Comparison of ENCODE assay signal across 9 cellular contexts in genomic region chr16:24977673-24978065, GRCh38. TPM values are rescaled to one million over a fixed set of nuclear protein-coding genes. Genes with fewer than 3 reads are reported as not detected.
A peak's percentile ranks its signal among the peaks of the same experiment; 100 is the strongest.
DNase-seq lines count a peak whose midpoint lies in the region; ATAC-seq and TF ChIP-seq lines count a peak whose summit lies in the region.
"Had no signal": no experiment of that assay in that cellular context is flagged by ENCODE, and none has a peak within 500 bp of the region (broad histone marks: within the 10 kb centered on the region; RNA-seq: fewer than 3 reads in every experiment).

No MANE protein-coding gene starts in this region.

- no peaks in the 10 kb centered on the region for H3K9me3 Mint-ChIP-seq in GM23338
- H3K9me3 Mint-ChIP-seq in activated T-helper 17 cell treated with anti-CD3 and anti-CD28 coated beads, Interleukin-2, amount 50 U/mL, for 72 hours = no peaks in the 10 kb centered on the region

- H2AFZ ChIP-seq in GM23338 = no peak overlapping the region
- H2AFZ ChIP-seq in smooth muscle cell (ENCODE audit: low read depth) = no peak overlapping the region

- no peak overlapping the region for H3K4me3 Mint-ChIP-seq in GM23338
- H3K4me3 Mint-ChIP-seq in activated T-helper 17 cell treated with anti-CD3 and anti-CD28 coated beads, Interleukin-2, amount 50 U/mL, for 72 hours = no peak overlapping the region

- H3K27ac ChIP-seq in GM23338 (ENCODE audit: low read depth) (peak overlapping the region; percentile 71; the same call in 1 of the 2 replicates), right cardiac atrium (ENCODE audit: low read length) (peak overlapping the region; percentile 56), smooth muscle cell (ENCODE audit: low read depth) (peak overlapping the region; percentile 58)

- H3K4me1 ChIP-seq in GM23338 (ENCODE audit: insufficient read depth) (peaks cover 25% of the 10 kb centered on the region), right cardiac atrium (ENCODE audit: control insufficient read depth, insufficient read depth, low read length) (peaks cover 26% of the 10 kb centered on the region), smooth muscle cell (ENCODE audit: low read depth) (peaks cover 12% of the 10 kb centered on the region)

- intact Hi-C loops in right cardiac atrium (cut with DNase I) = loop anchor here in 1 of 4 donors (10.0 kb wide), 1 partner anchor 77 kb away; no protein-coding TSS in a partner anchor

- H3K27me3 ChIP-seq in GM23338 (ENCODE audit: insufficient read depth) (no peaks in the 10 kb centered on the region), right cardiac atrium (ENCODE audit: control insufficient read depth, insufficient read depth) (no peaks in the 10 kb centered on the region), smooth muscle cell (ENCODE audit: low read depth) (no peaks in the 10 kb centered on the region), H7 (ENCODE audit: control insufficient read depth, insufficient read depth, low read length) (no peaks in the 10 kb centered on the region)

- H3K9me3 ChIP-seq in right cardiac atrium (ENCODE audit: control insufficient read depth, low read length) = no peaks in the 10 kb centered on the region
- H3K9me3 ChIP-seq in smooth muscle cell (replicated peaks; ENCODE audit: low read depth) = no peaks in the 10 kb centered on the region

- H3K9ac ChIP-seq in smooth muscle cell (ENCODE audit: low read depth) = no peak overlapping the region

- no peaks in the 10 kb centered on the region for H3K36me3 ChIP-seq in GM23338 (ENCODE audit: insufficient read depth)
- H3K36me3 ChIP-seq in smooth muscle cell (ENCODE audit: low read depth) = no peaks in the 10 kb centered on the region
- peaks cover 4% of the 10 kb centered on the region for H3K36me3 ChIP-seq in H7 (replicated peaks; ENCODE audit: control insufficient read depth, insufficient read depth, low read length)

- H3K27ac Mint-ChIP-seq in GM23338 = peak overlapping the region; percentile 83
- H3K27ac Mint-ChIP-seq in activated T-helper 17 cell treated with anti-CD3 and anti-CD28 coated beads, Interleukin-2, amount 50 U/mL, for 72 hours = peak overlapping the region; percentile 37

- H3K79me2 ChIP-seq in GM23338 (replicated peaks; ENCODE audit: insufficient read depth) = peaks cover 53% of the 10 kb centered on the region
- H3K79me2 ChIP-seq in smooth muscle cell (ENCODE audit: low read depth) = peaks cover 40% of the 10 kb centered on the region

- DNase-seq in GM23338 (ENCODE audit: low spot score) (peak; percentile 38), right cardiac atrium (no peak), smooth muscle cell (lab: John Stamatoyannopoulos, UW; ENCODE audit: unreplicated experiment) (no peak), NCI-H1092 (lab: John Stamatoyannopoulos, UW) (no peak), H7 (no peak), MV-4-11 (lab: John Stamatoyannopoulos, UW) (no peak)
- no peak for DNase-seq in effector CD4-positive, alpha-beta T cell
- DNase-seq: NCI-H1105 treated with DMSO at 0.1 percent for 48 hours had no signal

- WGBS in right cardiac atrium = 49% methylated on average over 5 of the region's 5 CpGs
- 40% methylated on average over 5 of the region's 5 CpGs for WGBS in smooth muscle cell (ENCODE audit: low lambda C conversion rate)

- H3K9me2 ChIP-seq in GM23338 (ENCODE audit: insufficient read depth) = no peaks in the 10 kb centered on the region

- H3K4me2 ChIP-seq in GM23338 = peak overlapping the region; percentile 46
- H3K4me2 ChIP-seq in smooth muscle cell = peak overlapping the region; percentile 69

- no peaks in the 10 kb centered on the region for H3F3A ChIP-seq in GM23338 (replicated peaks; ENCODE audit: low read depth)
- no peaks in the 10 kb centered on the region for H3F3A ChIP-seq in smooth muscle cell (ENCODE audit: low read depth)

- H3K4me1 Mint-ChIP-seq in GM23338 = peaks cover 26% of the 10 kb centered on the region
- H3K4me1 Mint-ChIP-seq in activated T-helper 17 cell treated with anti-CD3 and anti-CD28 coated beads, Interleukin-2, amount 50 U/mL, for 72 hours = peaks cover 42% of the 10 kb centered on the region

- H3K4me3 ChIP-seq in GM23338 (peak overlapping the region; percentile 19; the same call in 1 of the 2 replicates), right cardiac atrium (ENCODE audit: low read length) (no peak overlapping the region), smooth muscle cell (no peak overlapping the region), H7 (ENCODE audit: insufficient read depth, low read depth, low read length) (no peak overlapping the region)

- H3K27me3 Mint-ChIP-seq in GM23338 (ENCODE audit: insufficient read depth, low read depth, poor library complexity) = no peaks in the 10 kb centered on the region
- H3K27me3 Mint-ChIP-seq in activated T-helper 17 cell treated with anti-CD3 and anti-CD28 coated beads, Interleukin-2, amount 50 U/mL, for 72 hours = no peaks in the 10 kb centered on the region

- TF ChIP-seq CTCF in GM23338 (conservative IDR thresholded peaks at IDR 0.05; ENCODE audit: low read depth in 2 of 2) (no peak), smooth muscle cell (IDR thresholded peaks at IDR 0.05; ENCODE audit: borderline replicate concordance, insufficient read depth, poor library complexity, severe bottlenecking) (no peak)

- ATAC-seq in GM23338 = no peak
- ATAC-seq in activated T-helper 17 cell treated with anti-CD3 and anti-CD28 coated beads, Interleukin-2, amount 50 U/mL, for 72 hours (replicated peaks) = no peak
- ATAC-seq in right cardiac atrium = no peak

- H4K20me1 ChIP-seq in GM23338 (replicated peaks; ENCODE audit: insufficient read depth) (peaks cover 4% of the 10 kb centered on the region), smooth muscle cell (ENCODE audit: low read depth) (peaks cover 78% of the 10 kb centered on the region)

- peaks cover 23% of the 10 kb centered on the region for H3K36me3 Mint-ChIP-seq in GM23338 (ENCODE audit: low read depth)
- peaks cover 58% of the 10 kb centered on the region for H3K36me3 Mint-ChIP-seq in activated T-helper 17 cell treated with anti-CD3 and anti-CD28 coated beads, Interleukin-2, amount 50 U/mL, for 72 hours (ENCODE audit: low read depth)

TF ChIP-seq in GM23338, 12 proteins besides CTCF, POLR2A, EP300 and RAD21 (continues in another document):
- TF ChIP-seq POLR2AphosphoS5 (IDR thresholded peaks at IDR 0.05; ENCODE audit: low read depth) (no peak), JUNB (IDR thresholded peaks at IDR 0.05; ENCODE audit: unreplicated experiment) (no peak), NANOG (IDR thresholded peaks at IDR 0.05; ENCODE audit: borderline replicate concordance) (no peak), STAT1 (IDR thresholded peaks at IDR 0.05; ENCODE audit: unreplicated experiment) (no peak), REST (IDR thresholded peaks at IDR 0.05; ENCODE audit: unreplicated experiment) (no peak), EZH2phosphoT487 (IDR thresholded peaks at IDR 0.05; ENCODE audit: unreplicated experiment) (no peak), EZH2 (IDR thresholded peaks at IDR 0.05; ENCODE audit: low read depth, unreplicated experiment) (no peak), CREB1 (CRISPR knock-in tag; IDR thresholded peaks at IDR 0.05; ENCODE audit: low read depth) (no peak)
- TF ChIP-seq, protein P1, sequence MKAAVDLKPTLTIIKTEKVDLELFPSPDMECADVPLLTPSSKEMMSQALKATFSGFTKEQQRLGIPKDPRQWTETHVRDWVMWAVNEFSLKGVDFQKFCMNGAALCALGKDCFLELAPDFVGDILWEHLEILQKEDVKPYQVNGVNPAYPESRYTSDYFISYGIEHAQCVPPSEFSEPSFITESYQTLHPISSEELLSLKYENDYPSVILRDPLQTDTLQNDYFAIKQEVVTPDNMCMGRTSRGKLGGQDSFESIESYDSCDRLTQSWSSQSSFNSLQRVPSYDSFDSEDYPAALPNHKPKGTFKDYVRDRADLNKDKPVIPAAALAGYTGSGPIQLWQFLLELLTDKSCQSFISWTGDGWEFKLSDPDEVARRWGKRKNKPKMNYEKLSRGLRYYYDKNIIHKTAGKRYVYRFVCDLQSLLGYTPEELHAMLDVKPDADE (IDR thresholded peaks at IDR 0.05) = no peak

RNA-seq across cellular contexts. Expression of gene ARHGAP17, which starts 37.5 kb away (rescaled TPM):
- total RNA-seq in GM23338 (2014; rRNA removed; shearing (Covaris generic)) = 59.0 and 85.5 TPM in 2 replicates
- 40.0 and 40.6 TPM in 2 replicates for polyA plus RNA-seq in GM23338 (2016; fragmentation: Nextera tagmentation; extraction: Ambion mirVana)
- 10 to 100 TPM; 47.7 to 73.8 TPM for total RNA-seq in activated T-helper 17 cell treated with anti-CD3 and anti-CD28 coated beads, Interleukin-2, amount 50 U/mL, for 72 hours
- 10 to 100 TPM; 45.4 to 58.2 (median 52.6) TPM for total RNA-seq in right cardiac atrium
- 33.5 TPM for polyA plus RNA-seq in right cardiac atrium
- 24.1 and 34.6 TPM in 2 replicates for total RNA-seq in smooth muscle cell
- 38.3 and 40.5 TPM in 2 replicates for polyA plus RNA-seq in smooth muscle cell
- 31.3 and 33.3 TPM in 2 replicates for total RNA-seq in H7 (2014; rRNA removed; shearing (Covaris generic))
